Comparison of ENCODE assay signal across 11 cellular contexts in the genomic region with DNA sequence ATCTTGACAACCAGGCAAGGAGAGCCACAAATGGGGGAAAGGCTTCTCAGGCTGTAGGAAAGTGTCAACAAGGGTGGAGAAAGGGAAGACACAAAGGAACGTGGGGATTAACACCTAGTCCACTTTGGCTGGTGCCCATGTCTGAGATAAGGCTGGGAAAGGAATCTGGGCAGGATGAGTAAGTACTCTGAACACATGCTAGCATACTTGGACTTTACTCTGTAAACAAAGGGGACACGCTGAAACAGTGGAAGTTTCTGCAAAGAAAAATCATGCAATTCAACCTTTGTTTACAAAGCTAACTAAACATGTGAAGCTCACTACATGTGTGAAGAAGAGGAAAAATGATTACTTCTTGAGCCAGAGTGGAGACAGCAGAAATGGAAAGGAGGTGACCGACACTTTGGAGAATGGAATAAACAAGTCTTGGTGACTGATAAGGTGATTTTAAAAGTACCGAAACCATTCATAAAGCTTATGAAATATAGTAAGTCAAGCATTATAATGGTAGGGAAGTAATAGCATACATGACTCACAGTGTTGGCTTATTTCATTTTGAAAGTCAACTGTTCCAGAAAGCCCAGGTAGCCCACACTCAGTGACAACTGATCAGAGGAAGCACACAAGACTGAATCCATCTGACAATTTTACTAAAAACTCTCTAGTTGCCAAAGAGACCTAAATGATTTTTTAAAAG. TPM values are rescaled to one million over a fixed set of nuclear protein-coding genes. Genes with fewer than 3 reads are reported as not detected.
DNase-seq lines count a peak whose midpoint lies in the region; ATAC-seq and TF ChIP-seq lines count a peak whose summit lies in the region.
"Had no signal": no experiment of that assay in that cellular context is flagged by ENCODE, and none has a peak within 500 bp of the region (broad histone marks: within the 10 kb centered on the region; RNA-seq: fewer than 3 reads in every experiment).

No MANE protein-coding gene starts in this region.

- no peak for TF ChIP-seq CTCF in Calu3 (IDR thresholded peaks at IDR 0.05; ENCODE audit: unreplicated experiment)
- no peak for TF ChIP-seq CTCF in foreskin keratinocyte (conservative IDR thresholded peaks at IDR 0.05)

- no peaks in the 10 kb centered on the region for H3K9me3 ChIP-seq in SJCRH30 (replicated peaks)

- H3K36me3 ChIP-seq in SJCRH30 = no peaks in the 10 kb centered on the region

- peaks cover 5% of the 10 kb centered on the region for H3K9me3 Mint-ChIP-seq in Calu3 (ENCODE audit: low read depth, unreplicated experiment)

- H3K36me3 Mint-ChIP-seq in Calu3 (ENCODE audit: insufficient read depth, unreplicated experiment) = no peaks in the 10 kb centered on the region

- peak overlapping the region; percentile 54 for H3K4me3 Mint-ChIP-seq in Calu3 (ENCODE audit: low read depth, unreplicated experiment)
- H3K4me3 Mint-ChIP-seq: activated CD4-positive, alpha-beta T cell treated with anti-CD3 and anti-CD28 coated beads, Interleukin-2, amount 10 ng/mL, durations not matched to agents 24 days and 14 days had no signal

- H3K4me1 ChIP-seq in foreskin keratinocyte (peaks cover 8% of the 10 kb centered on the region), SJCRH30 (no peaks in the 10 kb centered on the region)

- no peaks in the 10 kb centered on the region for H3K27me3 Mint-ChIP-seq in Calu3 (ENCODE audit: unreplicated experiment)
- H3K27me3 Mint-ChIP-seq: activated CD4-positive, alpha-beta T cell treated with anti-CD3 and anti-CD28 coated beads, Interleukin-2, amount 10 ng/mL, durations not matched to agents 24 days and 14 days had no signal

- CTCF ChIA-PET in Calu3 (lab: Charles Lee) = interaction anchor here (1.2 kb wide), 2 partner anchors 9 to 13 kb away, joined by 3 to 10 read pairs; a partner anchor contains a TSS

- no peak overlapping the region for H3K4me3 ChIP-seq in SJCRH30

- DNase-seq in Calu3 = peak; percentile 32
- peak; percentile 32 to 41 for DNase-seq in foreskin keratinocyte
- no peak for DNase-seq in NCI-H1417 (lab: John Stamatoyannopoulos, UW)
- DNase-seq in DMS79 (lab: John Stamatoyannopoulos, UW) = no peak
- DNase-seq in SJCRH30 = no peak
- DNase-seq: activated CD4-positive, alpha-beta T cell treated with anti-CD3 and anti-CD28 coated beads, Interleukin-2, amount 10 ng/mL, durations not matched to agents 24 days and 14 days had no signal

- H3K27ac Mint-ChIP-seq in Calu3 (ENCODE audit: unreplicated experiment) = peak overlapping the region; percentile 78
- H3K27ac Mint-ChIP-seq: activated CD4-positive, alpha-beta T cell treated with anti-CD3 and anti-CD28 coated beads, Interleukin-2, amount 10 ng/mL, durations not matched to agents 24 days and 14 days had no signal

- H3K4me1 Mint-ChIP-seq in Calu3 (ENCODE audit: low read depth, unreplicated experiment) = peaks cover 24% of the 10 kb centered on the region

- BruUV-seq in Calu3 (replicated peaks; lab: Mats Ljungman, UMichigan) = no TSS peak

- H3K27ac ChIP-seq in foreskin keratinocyte = no peak overlapping the region
- no peak overlapping the region for H3K27ac ChIP-seq in SJCRH30
- H3K27ac ChIP-seq: KMS-11 had no signal

- intact Hi-C loops in Calu3 (cut with micrococcal nuclease; ENCODE audit: unreplicated experiment) = loop anchor here (1.0 to 10.0 kb wide), 2 partner anchors 9 to 117 kb away; no protein-coding TSS in a partner anchor

- peak; percentile 68 for ATAC-seq in GM19452 (IDR thresholded peaks at IDR 0.05; ENCODE audit: unreplicated experiment)
- peak; percentile 70 for ATAC-seq in HG03521 (IDR thresholded peaks at IDR 0.05; ENCODE audit: unreplicated experiment)
- no peak for ATAC-seq in foreskin keratinocyte
- ATAC-seq in HG03135 (IDR thresholded peaks at IDR 0.05; ENCODE audit: unreplicated experiment) = no peak
- ATAC-seq: Panc1 had no signal

- H3K27me3 ChIP-seq in foreskin keratinocyte (no peaks in the 10 kb centered on the region), SJCRH30 (0 out of 2 replicates have a peak, but pooled peaks cover 3% of the 10 kb centered on the region)

RNA-seq across cellular contexts. Expression of a gene that starts 13.2 kb away (rescaled TPM):
- total RNA-seq in Calu3 (2022) = 17.8 and 18.6 TPM in 2 replicates
- 12.2 and 13.5 TPM in 2 replicates for total RNA-seq in foreskin keratinocyte
- polyA plus RNA-seq in foreskin keratinocyte = 3.8 and 5.1 TPM in 2 replicates
- total RNA-seq in SJCRH30 (2014; rRNA removed; shearing (Covaris generic)) = not detected in 2 replicates

Comparison
In these comparisons a context has a peak if more than half of its experiments do, and no peak if none do; other contexts are left out.
1. DNase-seq: peak in Calu3 (single experiment) and foreskin keratinocyte (2 of 2); none in NCI-H1417 (0 of 3), DMS79 (single experiment) and SJCRH30 (0 of 2).
2. ATAC-seq: peak in GM19452 (single experiment) and HG03521 (single experiment); none in foreskin keratinocyte (single experiment) and HG03135 (single experiment).
3. RNA of a gene that starts 13.2 kb away (total RNA-seq): 17.8 to 18.6 TPM in Calu3 and 12.2 to 13.5 TPM in foreskin keratinocyte; not detected in SJCRH30; every median in the first group is over 10 times any median in the second.